ENCODE assay signal across 14 cellular contexts in the genomic region with DNA sequence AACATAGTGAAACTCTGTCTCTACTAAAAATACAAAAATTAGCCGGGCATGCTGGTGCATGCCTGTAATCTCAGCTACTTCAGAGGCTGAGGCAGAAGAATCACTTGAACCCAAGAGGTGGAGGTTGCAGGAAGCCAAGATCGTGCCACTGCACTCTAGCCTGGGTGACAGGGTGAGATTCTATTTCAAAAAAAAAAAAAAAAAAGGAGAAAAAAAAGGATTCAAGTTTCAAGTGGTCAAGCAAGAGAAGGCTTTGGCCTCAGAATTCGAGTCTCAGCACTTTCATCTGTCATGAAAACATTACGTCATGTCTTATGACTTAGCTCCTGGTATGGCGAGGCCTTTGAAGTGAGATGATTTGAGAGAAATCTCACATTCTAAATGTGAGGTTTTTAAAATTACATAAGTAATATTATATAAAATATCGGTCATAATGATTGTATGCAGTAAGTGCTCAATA. TPM values are rescaled to one million over a fixed set of nuclear protein-coding genes. Genes with fewer than 3 reads are reported as not detected.
DNase-seq lines count a peak whose midpoint lies in the region; ATAC-seq and TF ChIP-seq lines count a peak whose summit lies in the region.
"Had no signal": no experiment of that assay in that cellular context is flagged by ENCODE, and none has a peak within 500 bp of the region (broad histone marks: within the 10 kb centered on the region; RNA-seq: fewer than 3 reads in every experiment).

No MANE protein-coding gene starts in this region.

- no peak for TF ChIP-seq CTCF in DOHH2 (IDR thresholded peaks at IDR 0.05; ENCODE audit: low read depth, low read length, poor library complexity, severe bottlenecking)

- H2AFZ ChIP-seq in GM23248, result no peak overlapping the region

- H3K4me3 Mint-ChIP-seq in stimulated activated effector memory CD8-positive, alpha-beta T cell treated with anti-CD3 and anti-CD28 coated beads, Interleukin-12 subunit alpha, Interleukin-12 subunit beta, amount 100 ng/mL, for 72 hours, result no peak overlapping the region
- H3K4me3 Mint-ChIP-seq: activated CD4-positive, alpha-beta T cell treated with anti-CD3 and anti-CD28 coated beads for 36 hours had no signal

- no peak overlapping the region for H3K9ac ChIP-seq in GM23248

- H3K27ac Mint-ChIP-seq in stimulated activated effector memory CD8-positive, alpha-beta T cell treated with anti-CD3 and anti-CD28 coated beads, Interleukin-12 subunit alpha, Interleukin-12 subunit beta, amount 100 ng/mL, for 72 hours, result no peak overlapping the region
- H3K27ac Mint-ChIP-seq: activated CD4-positive, alpha-beta T cell treated with anti-CD3 and anti-CD28 coated beads for 36 hours had no signal

- H3K9me3 ChIP-seq in DOHH2 (ENCODE audit: control insufficient read depth, insufficient read depth, low read length) (no peaks in the 10 kb centered on the region), GM23248 (ENCODE audit: low read depth) (no peaks in the 10 kb centered on the region)
- H3K9me3 ChIP-seq: esophagus muscularis mucosa, thyroid gland had no signal

- in situ Hi-C loops in GM23248 (cut with MboI), result no loop called here

- H3K4me2 ChIP-seq in DOHH2 (ENCODE audit: low read length) (peak overlapping the region; percentile 82), GM23248 (ENCODE audit: unreplicated experiment) (no peak overlapping the region)

- H3K36me3 ChIP-seq in DOHH2 (ENCODE audit: control insufficient read depth, low read length) (no peaks in the 10 kb centered on the region), GM23248 (ENCODE audit: low read depth) (no peaks in the 10 kb centered on the region)
- H3K36me3 ChIP-seq: esophagus muscularis mucosa, thyroid gland had no signal

- H3K27ac ChIP-seq in DOHH2 (ENCODE audit: low read depth, low read length) (peak overlapping the region; percentile 84), GM23248 (no peak overlapping the region)
- H3K27ac ChIP-seq: esophagus muscularis mucosa, thyroid gland had no signal

- no peaks in the 10 kb centered on the region for H3K9me3 Mint-ChIP-seq in stimulated activated effector memory CD8-positive, alpha-beta T cell treated with anti-CD3 and anti-CD28 coated beads, Interleukin-12 subunit alpha, Interleukin-12 subunit beta, amount 100 ng/mL, for 72 hours

- DNase-seq in GM23248 (no peak), SHP77 (lab: John Stamatoyannopoulos, UW) (no peak), mucosa of gallbladder (ENCODE audit: low spot score) (no peak)
- DNase-seq in stimulated activated effector memory CD8-positive, alpha-beta T cell treated with anti-CD3 and anti-CD28 coated beads, Interleukin-12 subunit alpha, Interleukin-12 subunit beta, amount 100 ng/mL, for 72 hours (ENCODE audit: low spot score in 2 of 2), result no peak
- DNase-seq: activated CD4-positive, alpha-beta T cell treated with anti-CD3 and anti-CD28 coated beads for 36 hours; activated gamma-delta T cell; central memory CD4-positive, alpha-beta T cell; NCI-H510A treated with DMSO at 0.1 percent for 48 hours; thyroid gland had no signal

- H3K27me3 ChIP-seq in DOHH2 (ENCODE audit: control insufficient read depth, low read length) (no peaks in the 10 kb centered on the region), GM23248 (replicated peaks; ENCODE audit: insufficient read depth) (0 out of 2 replicates have a peak, but pooled peaks cover 8% of the 10 kb centered on the region)
- H3K27me3 ChIP-seq: thyroid gland had no signal

- ATAC-seq in GM19324 (IDR thresholded peaks at IDR 0.05; ENCODE audit: low FRiP score, unreplicated experiment), result peak; percentile 48
- peak; percentile 28 for ATAC-seq in HG02642 (IDR thresholded peaks at IDR 0.05; ENCODE audit: poor library complexity, unreplicated experiment)
- peak; percentile 30 for ATAC-seq in HG03460 (IDR thresholded peaks at IDR 0.05; ENCODE audit: unreplicated experiment)
- ATAC-seq in stimulated activated effector memory CD8-positive, alpha-beta T cell treated with anti-CD3 and anti-CD28 coated beads, Interleukin-12 subunit alpha, Interleukin-12 subunit beta, amount 100 ng/mL, for 72 hours, result no peak
- ATAC-seq: activated CD4-positive, alpha-beta T cell treated with anti-CD3 and anti-CD28 coated beads for 36 hours had no signal

- H3K9me2 ChIP-seq in DOHH2 (replicated peaks; ENCODE audit: control insufficient read depth, low read length), result no peaks in the 10 kb centered on the region
- no peaks in the 10 kb centered on the region for H3K9me2 ChIP-seq in GM23248 (ENCODE audit: insufficient read depth)

- peaks cover 24% of the 10 kb centered on the region for H3F3A ChIP-seq in DOHH2 (ENCODE audit: control insufficient read depth, insufficient read depth)
- no peaks in the 10 kb centered on the region for H3F3A ChIP-seq in GM23248 (ENCODE audit: insufficient read depth)

- H3K4me3 ChIP-seq in DOHH2 (ENCODE audit: low read length) (peak overlapping the region; percentile 65), GM23248 (no peak overlapping the region)
- H3K4me3 ChIP-seq: esophagus muscularis mucosa, thyroid gland had no signal

- no peaks in the 10 kb centered on the region for H3K36me3 Mint-ChIP-seq in stimulated activated effector memory CD8-positive, alpha-beta T cell treated with anti-CD3 and anti-CD28 coated beads, Interleukin-12 subunit alpha, Interleukin-12 subunit beta, amount 100 ng/mL, for 72 hours

- H3K4me1 Mint-ChIP-seq in stimulated activated effector memory CD8-positive, alpha-beta T cell treated with anti-CD3 and anti-CD28 coated beads, Interleukin-12 subunit alpha, Interleukin-12 subunit beta, amount 100 ng/mL, for 72 hours, result peaks cover 4% of the 10 kb centered on the region

- H3K4me1 ChIP-seq in DOHH2 (ENCODE audit: control insufficient read depth, low read length), result peaks cover 38% of the 10 kb centered on the region
- H3K4me1 ChIP-seq in GM23248 (ENCODE audit: insufficient read depth), result no peaks in the 10 kb centered on the region
- H3K4me1 ChIP-seq: esophagus muscularis mucosa, thyroid gland had no signal

- no peaks in the 10 kb centered on the region for H3K79me2 ChIP-seq in DOHH2 (ENCODE audit: control insufficient read depth, low read length)
- H3K79me2 ChIP-seq in GM23248 (ENCODE audit: insufficient read depth), result no peaks in the 10 kb centered on the region

- 64 to 66% methylated on average over 6 of the region's 6 CpGs for WGBS in GM23248 (ENCODE audit: low coverage in 1 of 2, low lambda C conversion rate in 2 of 2, missing lambda C conversion rate in 2 of 2), 2 experiments

- H4K20me1 ChIP-seq in DOHH2 (ENCODE audit: control insufficient read depth, insufficient read depth, low read depth, low read length) (no peaks in the 10 kb centered on the region), GM23248 (ENCODE audit: insufficient read depth) (no peaks in the 10 kb centered on the region)

RNA-seq across cellular contexts. Expression of a gene that starts 21.2 kb away (rescaled TPM):
- total RNA-seq in GM23248 (2014; rRNA removed; shearing (Covaris generic)), result 15.2 and 19.6 TPM in 2 replicates
- polyA plus RNA-seq in GM23248 (2016; fragmentation: Nextera tagmentation; extraction: Ambion mirVana), result 30.2 and 31.1 TPM in 2 replicates
- 61.4 TPM for total RNA-seq in mucosa of gallbladder

RNA-seq across cellular contexts. Expression of a gene that starts 21.2 kb away (rescaled TPM):
- total RNA-seq in GM23248 (2014; rRNA removed; shearing (Covaris generic)), result 30.4 and 31.1 TPM in 2 replicates
- 20.7 and 25.7 TPM in 2 replicates for polyA plus RNA-seq in GM23248 (2016; fragmentation: Nextera tagmentation; extraction: Ambion mirVana)
- total RNA-seq in mucosa of gallbladder, result 80.2 TPM
